In genomic region chr4:118758293-118758692, GRCh38 we compare ENCODE assay signal across 1 cellular context.
TF ChIP-seq lines count a peak whose summit lies in the region.

No MANE protein-coding gene starts in this region.

TF ChIP-seq in IMR-90, 13 proteins besides CTCF, POLR2A, EP300 and RAD21 (continued from another document):
- no peak for TF ChIP-seq ELK1 (IDR thresholded peaks at IDR 0.05; ENCODE audit: borderline replicate concordance, low read depth, low read length)
- TF ChIP-seq NFE2L2 (IDR thresholded peaks at IDR 0.05; ENCODE audit: low read depth, low read length), result no peak
- TF ChIP-seq RFX5 (IDR thresholded peaks at IDR 0.05; ENCODE audit: low read depth, low read length), result no peak
TF ChIP-seq in IMR-90: peak in this region for 0.
